ENCODE assay signal across 8 cellular contexts in the genomic region with DNA sequence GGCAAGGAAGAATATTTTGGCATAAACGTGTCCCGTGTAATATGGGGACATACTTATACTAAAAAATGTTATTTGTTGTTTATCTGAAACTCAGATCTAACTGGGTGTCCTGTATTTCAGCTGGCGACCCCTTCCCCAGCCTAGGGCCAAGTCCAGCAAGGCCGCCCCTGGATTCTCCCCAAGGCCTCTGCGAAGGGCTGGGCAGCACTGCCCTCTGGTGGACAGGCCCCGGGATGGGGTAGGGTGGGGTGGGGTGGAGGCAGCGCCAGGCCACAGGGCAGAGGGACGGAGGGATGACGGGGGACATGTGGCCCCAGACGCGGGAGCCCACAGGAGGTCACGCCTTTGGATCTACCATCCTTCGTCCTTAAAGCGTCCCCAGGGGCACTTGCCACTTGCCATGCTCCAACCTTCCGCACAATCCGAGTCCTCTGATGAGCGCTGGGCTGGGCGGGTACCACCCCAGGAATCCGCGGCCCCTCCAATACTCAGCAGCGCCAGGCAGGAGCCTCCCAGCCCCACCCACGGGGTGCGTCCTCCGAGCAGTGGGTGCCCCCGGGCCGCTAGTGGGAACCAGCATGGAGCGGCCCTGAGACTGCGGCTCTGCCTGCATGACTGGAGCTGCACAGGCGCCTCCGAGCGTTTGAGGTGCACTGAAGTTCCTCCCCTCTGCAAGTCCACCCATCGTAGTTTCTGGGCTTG. TPM values are rescaled to one million over a fixed set of nuclear protein-coding genes. Genes with fewer than 3 reads are reported as not detected.
DNase-seq lines count a peak whose midpoint lies in the region; ATAC-seq and TF ChIP-seq lines count a peak whose summit lies in the region.

No MANE protein-coding gene starts in this region.

- no peaks in the 10 kb centered on the region for H3K9me3 Mint-ChIP-seq in activated naive CD4-positive, alpha-beta T cell treated with anti-CD3 and anti-CD28 coated beads, Interleukin-2, amount 50 U/mL, for 72 hours

- no peaks in the 10 kb centered on the region for H3K36me3 Mint-ChIP-seq in activated naive CD4-positive, alpha-beta T cell treated with anti-CD3 and anti-CD28 coated beads, Interleukin-2, amount 50 U/mL, for 72 hours

- peak; percentile 88 for TF ChIP-seq CTCF in LNCaP clone FGC (IDR thresholded peaks at IDR 0.05; ENCODE audit: control insufficient read depth, extremely low read depth, insufficient read depth)

- ATAC-seq in activated naive CD4-positive, alpha-beta T cell treated with anti-CD3 and anti-CD28 coated beads, Interleukin-2, amount 50 U/mL, for 72 hours: peak; percentile 77 to 82
- no peak for ATAC-seq in HG03342 (IDR thresholded peaks at IDR 0.05; ENCODE audit: unreplicated experiment)
- ATAC-seq in GM18858 (IDR thresholded peaks at IDR 0.05; ENCODE audit: unreplicated experiment): no peak

- peak; percentile 61 for DNase-seq in NCI-H2029 (lab: John Stamatoyannopoulos, UW)
- no peak for DNase-seq in NCI-H2029 treated with DMSO at 0.1 percent for 48 hours (lab: John Stamatoyannopoulos, UW)
- DNase-seq in LNCaP clone FGC (ENCODE audit: low read depth): no peak
- DNase-seq in activated naive CD4-positive, alpha-beta T cell treated with anti-CD3 and anti-CD28 coated beads, Interleukin-2, amount 50 U/mL, for 72 hours (ENCODE audit: low spot score in 2 of 2): peak in 1 of 2 donors; percentile 59
- peak; percentile 85 for DNase-seq in hepatic stellate cell (ENCODE audit: low spot score)
- peak; percentile 39 to 40 for DNase-seq in stimulated activated CD8-positive, alpha-beta memory T cell treated with anti-CD3 and anti-CD28 coated beads, Interleukin-2, amount 100 ng/mL, for 48 hours (ENCODE audit: low read depth in 2 of 2)

- no peak overlapping the region for H3K4me3 ChIP-seq in LNCaP clone FGC (ENCODE audit: low read depth, low read length)

- H3K27ac Mint-ChIP-seq in activated naive CD4-positive, alpha-beta T cell treated with anti-CD3 and anti-CD28 coated beads, Interleukin-2, amount 50 U/mL, for 72 hours: no peak overlapping the region

RNA-seq across cellular contexts. Expression of gene AGPAT2, which starts 7.1 kb away (rescaled TPM):
- 10 to 100 TPM in 1 of 2 donors, 1 to 10 TPM in 1; 7.4 to 18.9 TPM for total RNA-seq in activated naive CD4-positive, alpha-beta T cell treated with anti-CD3 and anti-CD28 coated beads, Interleukin-2, amount 50 U/mL, for 72 hours

RNA-seq across cellular contexts. Expression of gene DIPK1B, which starts 18.1 kb away (rescaled TPM):
- under 1 TPM in 1 of 2 donors, not detected in 1; 0.37 TPM for total RNA-seq in activated naive CD4-positive, alpha-beta T cell treated with anti-CD3 and anti-CD28 coated beads, Interleukin-2, amount 50 U/mL, for 72 hours

RNA-seq across cellular contexts. Expression of gene EGFL7, which starts 31.6 kb away (rescaled TPM):
- 1 to 10 TPM in 1 of 2 donors, under 1 TPM in 1; 0.61 to 1.6 TPM for total RNA-seq in activated naive CD4-positive, alpha-beta T cell treated with anti-CD3 and anti-CD28 coated beads, Interleukin-2, amount 50 U/mL, for 72 hours

RNA-seq across cellular contexts. Expression of gene LCN10, which starts 48.4 kb away (rescaled TPM):
- 1 to 10 TPM in 1 of 2 donors, under 1 TPM in 1; 0.89 to 1.6 TPM for total RNA-seq in activated naive CD4-positive, alpha-beta T cell treated with anti-CD3 and anti-CD28 coated beads, Interleukin-2, amount 50 U/mL, for 72 hours

RNA-seq across cellular contexts. Expression of gene LCN6, which starts 54.0 kb away (rescaled TPM):
- total RNA-seq in activated naive CD4-positive, alpha-beta T cell treated with anti-CD3 and anti-CD28 coated beads, Interleukin-2, amount 50 U/mL, for 72 hours: not detected

Comparison
In these comparisons a context has a peak if more than half of its experiments do, and no peak if none do; other contexts are left out.
1. DNase-seq: peak in NCI-H2029 (single experiment), hepatic stellate cell (single experiment) and stimulated activated CD8-positive, alpha-beta memory T cell treated with anti-CD3 and anti-CD28 coated beads, Interleukin-2, amount 100 ng/mL, for 48 hours (2 of 2); none in NCI-H2029 treated with DMSO at 0.1 percent for 48 hours (single experiment) and LNCaP clone FGC (single experiment).
2. ATAC-seq: peak in activated naive CD4-positive, alpha-beta T cell treated with anti-CD3 and anti-CD28 coated beads, Interleukin-2, amount 50 U/mL, for 72 hours (2 of 2); none in HG03342 (single experiment) and GM18858 (single experiment).